In the genomic region with DNA sequence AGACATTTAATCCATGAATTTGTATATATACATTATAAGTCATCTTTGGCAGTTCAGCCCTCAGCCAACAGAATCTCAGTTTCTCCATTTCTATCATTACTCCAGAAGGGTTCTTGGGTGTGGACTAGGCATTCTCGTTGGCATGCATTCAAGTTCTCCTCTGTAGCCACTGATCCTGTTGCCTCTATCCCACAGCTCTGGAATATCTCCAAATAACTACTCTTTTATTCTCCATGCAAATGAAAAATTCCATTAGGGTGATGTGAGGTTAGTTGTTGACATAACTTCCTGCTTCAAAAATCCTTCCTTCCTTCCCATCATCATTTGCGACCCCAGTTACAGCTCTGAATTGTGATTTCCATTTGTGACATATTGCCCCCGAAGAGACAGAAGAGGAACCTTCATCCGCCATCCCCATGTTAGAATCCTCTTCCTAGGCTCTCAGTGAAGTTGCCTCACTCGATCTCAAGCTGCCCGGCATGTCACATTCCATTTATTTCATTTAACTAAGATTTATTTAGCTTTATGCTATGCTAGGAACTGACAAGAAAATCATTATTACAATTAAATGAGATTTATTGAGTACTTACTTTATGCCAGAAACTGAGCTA, we compare ENCODE assay signal across 1 cellular context.
TF ChIP-seq lines count a peak whose summit lies in the region.

No MANE protein-coding gene starts in this region.

TF ChIP-seq in Ishikawa, 13 proteins besides CTCF, POLR2A, EP300 and RAD21 (continued from another document):
- no peak for TF ChIP-seq CEBPB (IDR thresholded peaks at IDR 0.05)
